Comparison of ENCODE assay signal across 8 cellular contexts in genomic region chr15:62391565-62392262, GRCh38. TPM values are rescaled to one million over a fixed set of nuclear protein-coding genes. Genes with fewer than 3 reads are reported as not detected.
DNase-seq lines count a peak whose midpoint lies in the region; ATAC-seq, FAIRE-seq and TF ChIP-seq lines count a peak whose summit lies in the region.

No MANE protein-coding gene starts in this region.

- no peaks in the 10 kb centered on the region for H3K36me3 Mint-ChIP-seq in natural killer cell treated with Interleukin-12 subunit alpha and Interleukin-12 subunit beta and Interleukin-15 and Interleukin-18, amount 100 ng/mL, for 72 hours

- H3K4me3 Mint-ChIP-seq in natural killer cell treated with Interleukin-12 subunit alpha and Interleukin-12 subunit beta and Interleukin-15 and Interleukin-18, amount 100 ng/mL, for 72 hours = peak overlapping the region; percentile 90

- no peak overlapping the region for H3K27ac Mint-ChIP-seq in natural killer cell treated with Interleukin-12 subunit alpha and Interleukin-12 subunit beta and Interleukin-15 and Interleukin-18, amount 100 ng/mL, for 72 hours

- H3K27me3 Mint-ChIP-seq in natural killer cell treated with Interleukin-12 subunit alpha and Interleukin-12 subunit beta and Interleukin-15 and Interleukin-18, amount 100 ng/mL, for 72 hours = peaks cover 10 to 17% of the 10 kb centered on the region in 2 donors

- no peak for TF ChIP-seq POLR2A in GM12892 (IDR thresholded peaks at IDR 0.05; ENCODE audit: low read depth, low read length)

- H3K9me3 Mint-ChIP-seq in natural killer cell treated with Interleukin-12 subunit alpha and Interleukin-12 subunit beta and Interleukin-15 and Interleukin-18, amount 100 ng/mL, for 72 hours = no peaks in the 10 kb centered on the region

- ATAC-seq in natural killer cell treated with Interleukin-12 subunit alpha and Interleukin-12 subunit beta and Interleukin-15 and Interleukin-18, amount 100 ng/mL, for 72 hours = peak; percentile 58 to 59
- no peak for ATAC-seq in HG03520 (IDR thresholded peaks at IDR 0.05; ENCODE audit: unreplicated experiment)

- FAIRE-seq in GM12892 (lab: Jason Lieb, UNC) (peak; percentile 38), frontal cortex (lab: Jason Lieb, UNC) (no peak)

- DNase-seq in GM12892 (ENCODE audit: insufficient read length) = peak; percentile 24
- peak; percentile 41 for DNase-seq in NCI-H226
- DNase-seq in activated gamma-delta T cell (lab: John Stamatoyannopoulos, UW) = peak; percentile 16
- peak; percentile 40 to 53 for DNase-seq in frontal cortex (ENCODE audit: low spot score in 2 of 2)
- DNase-seq in natural killer cell treated with Interleukin-12 subunit alpha and Interleukin-12 subunit beta and Interleukin-15 and Interleukin-18, amount 100 ng/mL, for 72 hours (ENCODE audit: low spot score) = no peak
- peak; percentile 56 for DNase-seq in ureter (ENCODE audit: low spot score)
- no peak for DNase-seq in NCI-H1048 (lab: John Stamatoyannopoulos, UW)

- peaks cover 13 to 19% of the 10 kb centered on the region in 2 donors for H3K4me1 Mint-ChIP-seq in natural killer cell treated with Interleukin-12 subunit alpha and Interleukin-12 subunit beta and Interleukin-15 and Interleukin-18, amount 100 ng/mL, for 72 hours (ENCODE audit: low read depth in 2 of 2)

RNA-seq across cellular contexts. Expression of gene TLN2, which starts 1.4 kb away (rescaled TPM):
- 0.06 TPM for polyA plus RNA-seq in GM12892 (2012; ENCODE audit: missing spikeins)
- total RNA-seq in frontal cortex = 29.3 TPM
- total RNA-seq in natural killer cell treated with Interleukin-12 subunit alpha and Interleukin-12 subunit beta and Interleukin-15 and Interleukin-18, amount 100 ng/mL, for 72 hours = under 1 TPM; 0.47 to 0.90 TPM
- total RNA-seq in ureter = 30.7 TPM

Comparison
In these comparisons a context has a peak if more than half of its experiments do, and no peak if none do; other contexts are left out.
1. DNase-seq: peak in GM12892 (single experiment), NCI-H226 (single experiment), activated gamma-delta T cell (single experiment), frontal cortex (2 of 2) and ureter (single experiment); none in natural killer cell treated with Interleukin-12 subunit alpha and Interleukin-12 subunit beta and Interleukin-15 and Interleukin-18, amount 100 ng/mL, for 72 hours (single experiment) and NCI-H1048 (single experiment).
2. RNA of gene TLN2, which starts 1.4 kb away (total RNA-seq): 30.7 TPM in ureter (single experiment) and 29.3 TPM in frontal cortex (single experiment); 0.47 to 0.90 TPM in natural killer cell treated with Interleukin-12 subunit alpha and Interleukin-12 subunit beta and Interleukin-15 and Interleukin-18, amount 100 ng/mL, for 72 hours; every median in the first group is over 10 times any median in the second.